Comparison of ENCODE assay signal across 18 cellular contexts in the genomic region with DNA sequence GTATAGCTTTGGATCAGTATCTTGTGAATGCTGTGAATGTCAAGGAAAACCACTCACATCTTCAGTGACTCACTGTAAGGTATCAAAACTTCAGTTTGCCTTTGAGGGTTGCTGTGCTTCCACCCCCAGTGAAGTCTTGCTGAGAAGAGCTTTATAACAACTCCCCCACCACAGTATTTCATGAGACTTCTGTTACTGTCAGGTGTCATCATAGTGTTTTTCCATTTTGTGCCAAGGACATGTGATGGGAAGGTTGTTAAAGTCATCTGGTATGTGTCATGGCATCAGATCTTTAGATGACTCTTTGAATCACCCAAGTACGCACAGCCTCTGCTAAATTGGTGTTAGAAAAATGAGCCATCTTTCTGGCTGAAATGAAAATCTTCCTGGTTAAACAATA.
"Had no signal": no experiment of that assay in that cellular context is flagged by ENCODE, and none has a peak within 500 bp of the region (broad histone marks: within the 10 kb centered on the region; RNA-seq: fewer than 3 reads in every experiment).

No MANE protein-coding gene starts in this region.

- H3K4me3 ChIP-seq: colonic mucosa, lung, prostate gland, skin epidermis had no signal

- H3K4me3 Mint-ChIP-seq: nephron had no signal

- H3K4me1 Mint-ChIP-seq: nephron had no signal

- H3K27ac ChIP-seq: colonic mucosa, parathyroid adenoma, prostate gland, skin epidermis had no signal

- H3K9me3 Mint-ChIP-seq: nephron had no signal

- DNase-seq: cerebellar nuclear complex; colonic mucosa; dermis blood vessel endothelial cell; islet precursor cell; left cardiac atrium; left ventricle myocardium superior; mesenchymal stem cell; midbrain; stimulated activated CD4-positive, alpha-beta T cell treated with anti-CD3 and anti-CD28 coated beads, Interleukin-2, amount 100 ng/mL, for 24 hours; stimulated activated CD4-positive, alpha-beta T cell treated with anti-CD3 and anti-CD28 coated beads, Interleukin-4, amount 100 ng/mL, for 4 hours; stimulated activated naive CD4-positive, alpha-beta T cell; trophoblast cell had no signal

- ATAC-seq: left cardiac atrium, left ventricle myocardium superior, sciatic nerve had no signal

- H3K27ac Mint-ChIP-seq: nephron had no signal
